ENCODE assay signal across 29 cellular contexts in genomic region chr11:110587129-110587528, GRCh38.
"Had no signal": no experiment of that assay in that cellular context is flagged by ENCODE, and none has a peak within 500 bp of the region (broad histone marks: within the 10 kb centered on the region; RNA-seq: fewer than 3 reads in every experiment).

No MANE protein-coding gene starts in this region.

- H3K9ac ChIP-seq: neural progenitor cell, parathyroid adenoma had no signal

- FAIRE-seq: urothelium cell line had no signal

- H3K4me2 ChIP-seq: neural progenitor cell, smooth muscle cell had no signal

- H3K36me3 ChIP-seq: neural progenitor cell, ovary, suprapubic skin, vagina had no signal

- H2AFZ ChIP-seq: neural progenitor cell, parathyroid adenoma had no signal

- DNase-seq: naive thymus-derived CD4-positive, alpha-beta T cell; natural killer cell; occipital lobe; ovary; posterior cingulate gyrus; psoas muscle; right cardiac atrium; spleen; stimulated activated CD4-positive, alpha-beta T cell treated with anti-CD3 and anti-CD28 coated beads, Interleukin-12 subunit alpha, Interleukin-12 subunit beta, amount 100 ng/mL, for 4 hours; stimulated activated CD4-positive, alpha-beta T cell treated with anti-CD3 and anti-CD28 coated beads, Interleukin-1b, Interleukin-23, amount 100 ng/mL, for 48 hours; stimulated activated CD4-positive, alpha-beta T cell treated with anti-CD3 and anti-CD28 coated beads, Interleukin-4, amount 100 ng/mL, for 1 hour; stimulated activated CD4-positive, alpha-beta T cell treated with anti-CD3 and anti-CD28 coated beads, Interleukin-4, amount 100 ng/mL, for 4 hours; stimulated activated CD8-positive, alpha-beta memory T cell treated with anti-CD3 and anti-CD28 coated beads, Interleukin-4, amount 100 ng/mL, for 48 hours; stimulated activated naive CD4-positive, alpha-beta T cell; stimulated activated naive CD8-positive, alpha-beta T cell treated with anti-CD3 and anti-CD28 coated beads, Interleukin-15, amount 100 ng/mL, for 72 hours; stimulated activated naive CD8-positive, alpha-beta T cell treated with anti-CD3 and anti-CD28 coated beads, Interleukin-15, Interleukin-2, amounts not matched to agents 100 U/mL and 50 U/mL, for 24 hours; substantia nigra; testis; trophoblast cell; upper lobe of left lung had no signal

- H3K4me1 ChIP-seq: parathyroid adenoma, psoas muscle, spleen, suprapubic skin, tibial nerve, upper lobe of left lung, vagina had no signal

- H3K4me3 ChIP-seq: neural progenitor cell, ovary, psoas muscle, skin epidermis, smooth muscle cell, spleen, suprapubic skin, testis, tibial nerve, upper lobe of left lung, vagina had no signal

- H3K9me3 ChIP-seq: ovary, psoas muscle, spleen, suprapubic skin, testis, tibial nerve, upper lobe of left lung, vagina had no signal

- H3K27me3 ChIP-seq: ovary, spleen, suprapubic skin, testis, tibial nerve, upper lobe of left lung, vagina had no signal

- H3K27ac ChIP-seq: neural progenitor cell, ovary, parathyroid adenoma, psoas muscle, skin epidermis, spleen, suprapubic skin, tibial nerve, upper lobe of left lung, vagina had no signal

- ATAC-seq: naive thymus-derived CD4-positive, alpha-beta T cell; natural killer cell; psoas muscle; right cardiac atrium; stimulated activated memory B cell treated with anti-CD40 and anti-IgM and Interleukin-4, amounts not matched to agents 10 μg/mL and 1 μg/mL and 100 μg/mL, for 72 hours; stimulated activated naive CD8-positive, alpha-beta T cell treated with anti-CD3 and anti-CD28 coated beads, Interleukin-15, amount 100 ng/mL, for 72 hours; stimulated activated naive CD8-positive, alpha-beta T cell treated with anti-CD3 and anti-CD28 coated beads, Interleukin-15, Interleukin-2, amounts not matched to agents 100 U/mL and 50 U/mL, for 24 hours had no signal

- H3K79me2 ChIP-seq: parathyroid adenoma had no signal
